In genomic region chr11:119484741-119485605, GRCh38 we compare ENCODE assay signal across 14 cellular contexts.
DNase-seq lines count a peak whose midpoint lies in the region; ATAC-seq and TF ChIP-seq lines count a peak whose summit lies in the region.
"Had no signal": no experiment of that assay in that cellular context is flagged by ENCODE, and none has a peak within 500 bp of the region (broad histone marks: within the 10 kb centered on the region; RNA-seq: fewer than 3 reads in every experiment).

No MANE protein-coding gene starts in this region.

- DNase-seq in right atrium auricular region (ENCODE audit: low spot score) (peak; percentile 48), Right ventricle myocardium inferior (ENCODE audit: missing footprints) (no peak), PC-3 (no peak), glutamatergic neuron (no peak), ureter (ENCODE audit: low spot score) (peak; percentile 32)
- DNase-seq in activated naive CD4-positive, alpha-beta T cell treated with Interleukin-2 at 50 U/mL for 16 hours: no peak
- DNase-seq in effector CD4-positive, alpha-beta T cell: no peak
- DNase-seq: NCI-H1694 treated with DMSO at 0.1 percent for 48 hours; stimulated activated CD4-positive, alpha-beta T cell treated with anti-CD3 and anti-CD28 coated beads, Interleukin-4, amount 100 ng/mL, for 4 hours; thyroid gland had no signal

- no peak overlapping the region for H3K27ac Mint-ChIP-seq in glutamatergic neuron (ENCODE audit: unreplicated experiment)
- H3K27ac Mint-ChIP-seq: natural killer cell treated with Interleukin-12 subunit alpha and Interleukin-12 subunit beta and Interleukin-15 and Interleukin-18, amount 100 ng/mL, for 72 hours had no signal

- no peaks in the 10 kb centered on the region for H3K27me3 ChIP-seq in right atrium auricular region
- H3K27me3 ChIP-seq in PC-3 (ENCODE audit: low read length): no peaks in the 10 kb centered on the region
- H3K27me3 ChIP-seq: thyroid gland had no signal

- H3K9me3 ChIP-seq in right atrium auricular region (no peaks in the 10 kb centered on the region), PC-3 (ENCODE audit: low read length) (no peaks in the 10 kb centered on the region)
- H3K9me3 ChIP-seq: HAP-1, thyroid gland had no signal

- TF ChIP-seq CTCF in right atrium auricular region (IDR thresholded peaks at IDR 0.05) (no peak), PC-3 (conservative IDR thresholded peaks at IDR 0.05; ENCODE audit: low read depth, low read length) (peak; percentile 43; the same call in 1 of the 2 replicates), glutamatergic neuron (IDR thresholded peaks at IDR 0.05; ENCODE audit: partially characterized antibody, unreplicated experiment) (peak; percentile 48)

- H3K4me2 ChIP-seq in PC-3 (ENCODE audit: low read length): no peak overlapping the region

- H3K4me1 ChIP-seq in right atrium auricular region (peaks cover 0 to 10% of the 10 kb centered on the region in 2 donors), PC-3 (ENCODE audit: insufficient read depth, low read length) (peaks cover 10% of the 10 kb centered on the region)
- H3K4me1 ChIP-seq: HAP-1 had no signal

- H3K9me3 Mint-ChIP-seq in glutamatergic neuron (ENCODE audit: unreplicated experiment): peaks cover 3% of the 10 kb centered on the region
- H3K9me3 Mint-ChIP-seq: central memory CD8-positive, alpha-beta T cell; natural killer cell treated with Interleukin-12 subunit alpha and Interleukin-12 subunit beta and Interleukin-15 and Interleukin-18, amount 100 ng/mL, for 72 hours had no signal

- H3K36me3 Mint-ChIP-seq in glutamatergic neuron (ENCODE audit: unreplicated experiment): no peaks in the 10 kb centered on the region
- H3K36me3 Mint-ChIP-seq: natural killer cell treated with Interleukin-12 subunit alpha and Interleukin-12 subunit beta and Interleukin-15 and Interleukin-18, amount 100 ng/mL, for 72 hours had no signal

- H4K20me1 ChIP-seq in PC-3 (ENCODE audit: low read length): no peaks in the 10 kb centered on the region

- H3K27me3 Mint-ChIP-seq in glutamatergic neuron (ENCODE audit: unreplicated experiment): peaks cover 16% of the 10 kb centered on the region

- POLR2A ChIA-PET in PC-3 (lab: Charles Lee; ENCODE audit: unreplicated experiment): no interaction called here

- no peak overlapping the region for H3K4me3 Mint-ChIP-seq in glutamatergic neuron (ENCODE audit: unreplicated experiment)
- H3K4me3 Mint-ChIP-seq: central memory CD8-positive, alpha-beta T cell; natural killer cell treated with Interleukin-12 subunit alpha and Interleukin-12 subunit beta and Interleukin-15 and Interleukin-18, amount 100 ng/mL, for 72 hours had no signal

- H3K36me3 ChIP-seq in right atrium auricular region (no peaks in the 10 kb centered on the region), PC-3 (ENCODE audit: low read depth, low read length) (no peaks in the 10 kb centered on the region)
- H3K36me3 ChIP-seq: HAP-1, thyroid gland had no signal

- H3K27ac ChIP-seq in right atrium auricular region: no peak overlapping the region
- H3K27ac ChIP-seq in PC-3 (ENCODE audit: low read length): no peak overlapping the region
- H3K27ac ChIP-seq: thyroid gland had no signal

- CTCF ChIA-PET in PC-3 (lab: Charles Lee): no interaction called here

- ATAC-seq in Right ventricle myocardium inferior (no peak), PC-3 (no peak), GM21786 (IDR thresholded peaks at IDR 0.05; ENCODE audit: unreplicated experiment) (no peak)

- no TSS peak for BruUV-seq in PC-3 (replicated peaks; lab: Mats Ljungman, UMichigan)

- no peaks in the 10 kb centered on the region for H3F3A ChIP-seq in PC-3 (ENCODE audit: low read length, unreplicated experiment)

- intact Hi-C loops in Right ventricle myocardium inferior (cut with DNase I) (loop anchor here (10.0 kb wide), 2 partner anchors 250 to 530 kb away; no protein-coding TSS in a partner anchor), PC-3 (cut with micrococcal nuclease) (loop anchor here (5.0 kb wide), 1 partner anchor 132 kb away; no protein-coding TSS in a partner anchor)

- no peak overlapping the region for H2AFZ ChIP-seq in PC-3 (ENCODE audit: low read length)

- H3K9me2 ChIP-seq in PC-3 (replicated peaks; ENCODE audit: low read length): no peaks in the 10 kb centered on the region

- H3K79me2 ChIP-seq in PC-3 (ENCODE audit: low read length): no peaks in the 10 kb centered on the region

- H3K4me1 Mint-ChIP-seq in glutamatergic neuron (ENCODE audit: low read depth, unreplicated experiment): peaks cover 12% of the 10 kb centered on the region
- H3K4me1 Mint-ChIP-seq: central memory CD8-positive, alpha-beta T cell had no signal

- no peak overlapping the region for H3K9ac ChIP-seq in PC-3 (ENCODE audit: low read length)

- H3K4me3 ChIP-seq in right atrium auricular region: no peak overlapping the region
- H3K4me3 ChIP-seq in PC-3 (ENCODE audit: low read length): no peak overlapping the region
- H3K4me3 ChIP-seq: HAP-1, thyroid gland had no signal

Comparison
In these comparisons a context has a peak if more than half of its experiments do, and no peak if none do; other contexts are left out.
1. DNase-seq: peak in right atrium auricular region (single experiment) and ureter (single experiment); none in Right ventricle myocardium inferior (single experiment), PC-3 (single experiment), glutamatergic neuron (single experiment), activated naive CD4-positive, alpha-beta T cell treated with Interleukin-2 at 50 U/mL for 16 hours (single experiment) and effector CD4-positive, alpha-beta T cell (single experiment).
2. CTCF ChIP-seq: peak in PC-3 (single experiment) and glutamatergic neuron (single experiment); none in right atrium auricular region (0 of 2).